16 cellular contexts compared by ENCODE assay signal in genomic region chr13:114166381-114167131, GRCh38. TPM values are rescaled to one million over a fixed set of nuclear protein-coding genes. Genes with fewer than 3 reads are reported as not detected.
A peak's percentile ranks its signal among the peaks of the same experiment; 100 is the strongest.
DNase-seq lines count a peak whose midpoint lies in the region; ATAC-seq, FAIRE-seq and TF ChIP-seq lines count a peak whose summit lies in the region.
"Had no signal": no experiment of that assay in that cellular context is flagged by ENCODE, and none has a peak within 500 bp of the region (broad histone marks: within the 10 kb centered on the region; RNA-seq: fewer than 3 reads in every experiment).

No MANE protein-coding gene starts in this region.

- peaks cover 0 to 54% (median 10%) of the 10 kb centered on the region in 9 donors for H3K9me3 Mint-ChIP-seq in naive thymus-derived CD8-positive, alpha-beta T cell

- BruUV-seq in A673 (replicated peaks; lab: Mats Ljungman, UMichigan) (no TSS peak), endothelial cell of umbilical vein (replicated peaks; lab: Mats Ljungman, UMichigan) (no TSS peak)

- no peaks in the 10 kb centered on the region for H4K20me1 ChIP-seq in endothelial cell of umbilical vein (replicated peaks; ENCODE audit: control insufficient read depth, extremely low read depth, insufficient read depth, low read length)

- TF ChIP-seq CTCF in A673 (conservative IDR thresholded peaks at IDR 0.05; ENCODE audit: low read depth, low read length) (no peak), endothelial cell of umbilical vein (IDR thresholded peaks at IDR 0.05; ENCODE audit: extremely low read depth in 1 of 2, insufficient read depth in 1 of 2, low read depth in 1 of 2, low read length in 2 of 2) (no peak)

- POLR2A ChIA-PET in A673 (lab: Charles Lee; ENCODE audit: low non-redundant PET) (no interaction called here), endothelial cell of umbilical vein (lab: Charles Lee) (no interaction called here)
- POLR2A ChIA-PET in naive thymus-derived CD8-positive, alpha-beta T cell (lab: Charles Lee), result interaction anchor here (0.7 to 11.7 kb wide), 16 partner anchors 9 to 101 kb away, joined by 3 to 114 read pairs (median 7); partner anchors contain the start of gene CFAP97D2

- H3K9me1 ChIP-seq in endothelial cell of umbilical vein (replicated peaks; ENCODE audit: control insufficient read depth, extremely low read depth, insufficient read depth, low read length), result no peaks in the 10 kb centered on the region

- FAIRE-seq in endothelial cell of umbilical vein (lab: Jason Lieb, UNC), result no peak

- H3K4me1 ChIP-seq in A673 (ENCODE audit: insufficient read depth, low read length, poor library complexity, severe bottlenecking) (peaks cover 6% of the 10 kb centered on the region), endothelial cell of umbilical vein (ENCODE audit: control insufficient read depth, extremely low read depth, insufficient read depth, low read length) (peaks cover 11% of the 10 kb centered on the region)

- H3K4me2 ChIP-seq in endothelial cell of umbilical vein (ENCODE audit: insufficient read depth, low read length), result no peak overlapping the region

- dilution Hi-C loops in endothelial cell of umbilical vein (cut with MboI; ENCODE audit: extremely low pct_ligation_motif_present, low sequenced_read_pairs), result no loop called here

- H3K27me3 ChIP-seq in A673 (replicated peaks; ENCODE audit: insufficient read depth, low read depth, low read length, poor library complexity), result no peaks in the 10 kb centered on the region
- no peaks in the 10 kb centered on the region for H3K27me3 ChIP-seq in H7 (ENCODE audit: control insufficient read depth, insufficient read depth, low read length)
- peaks cover 4 to 9% of the 10 kb centered on the region in 2 experiments for H3K27me3 ChIP-seq in endothelial cell of umbilical vein (ENCODE audit: control insufficient read depth in 2 of 2, insufficient read depth in 2 of 2, low read length in 2 of 2)

- peak overlapping the region in 8 of 10 donors; percentile 14 to 79 (median 43) for H3K4me3 Mint-ChIP-seq in naive thymus-derived CD8-positive, alpha-beta T cell
- H3K4me3 Mint-ChIP-seq: activated CD4-positive, alpha-beta T cell treated with anti-CD3 and anti-CD28 coated beads, Interleukin-2, amount 10 ng/mL, durations not matched to agents 7 days and 5 days; activated naive CD8-positive, alpha-beta T cell treated with anti-CD3 and anti-CD28 coated beads, Interleukin-2, amount 50 U/mL, for 24 hours had no signal

- H3K4me3 ChIP-seq in A673 (ENCODE audit: low read depth, low read length, poor library complexity, severe bottlenecking) (no peak overlapping the region), H7 (ENCODE audit: insufficient read depth, low read depth, low read length) (no peak overlapping the region), endothelial cell of umbilical vein (replicated peaks in 1 of 3; ENCODE audit: insufficient read depth in 1 of 3, low read depth in 1 of 3, low read length in 3 of 3) (no peak overlapping the region)
- H3K4me3 ChIP-seq: stomach had no signal

- H3K36me3 Mint-ChIP-seq in naive thymus-derived CD8-positive, alpha-beta T cell, result peaks cover 0 to 31% (median 6%) of the 10 kb centered on the region in 3 donors

- peaks cover 40 to 73% (median 64%) of the 10 kb centered on the region in 4 donors for H3K4me1 Mint-ChIP-seq in naive thymus-derived CD8-positive, alpha-beta T cell

- H3K9ac ChIP-seq in endothelial cell of umbilical vein (replicated peaks; ENCODE audit: extremely low read depth, insufficient read depth, low read length), result no peak overlapping the region

- no peaks in the 10 kb centered on the region for H3K36me3 ChIP-seq in A673 (ENCODE audit: insufficient read depth, low read length, poor library complexity, severe bottlenecking)
- no peaks in the 10 kb centered on the region for H3K36me3 ChIP-seq in H7 (replicated peaks; ENCODE audit: control insufficient read depth, insufficient read depth, low read length)
- no peaks in the 10 kb centered on the region for H3K36me3 ChIP-seq in endothelial cell of umbilical vein (ENCODE audit: control insufficient read depth in 2 of 2, extremely low read depth in 1 of 2, insufficient read depth in 2 of 2, low read length in 2 of 2)
- H3K36me3 ChIP-seq: stomach had no signal

- CTCF ChIA-PET in A673 (lab: Charles Lee) (no interaction called here), endothelial cell of umbilical vein (lab: Charles Lee) (interaction anchor here (0.9 kb wide), 1 partner anchor 56 kb away, joined by 3 read pairs; no protein-coding TSS in a partner anchor)

- DNase-seq in A673 (ENCODE audit: low spot score), result no peak
- peak; percentile 43 for DNase-seq in H7
- no peak for DNase-seq in endothelial cell of umbilical vein (ENCODE audit: low read depth, low spot score)
- no peak for DNase-seq in naive thymus-derived CD8-positive, alpha-beta T cell
- no peak for DNase-seq in DMS 273 treated with DMSO at 0.1 percent for 48 hours (lab: John Stamatoyannopoulos, UW)
- no peak for DNase-seq in stimulated activated CD4-positive, alpha-beta T cell treated with anti-CD3 and anti-CD28 coated beads, Interleukin-12 subunit alpha, Interleukin-12 subunit beta, amount 100 ng/mL, for 4 hours
- DNase-seq: activated CD4-positive, alpha-beta T cell treated with anti-CD3 and anti-CD28 coated beads, Interleukin-2, amount 10 ng/mL, durations not matched to agents 7 days and 5 days; activated naive CD8-positive, alpha-beta T cell treated with anti-CD3 and anti-CD28 coated beads, Interleukin-2, amount 50 U/mL, for 24 hours; NCI-H446 treated with DMSO at 0.1 percent for 48 hours; stomach had no signal

- H3K27me3 Mint-ChIP-seq in naive thymus-derived CD8-positive, alpha-beta T cell, result no peaks in the 10 kb centered on the region
- H3K27me3 Mint-ChIP-seq: activated CD4-positive, alpha-beta T cell treated with anti-CD3 and anti-CD28 coated beads, Interleukin-2, amount 10 ng/mL, durations not matched to agents 7 days and 5 days; activated naive CD8-positive, alpha-beta T cell treated with anti-CD3 and anti-CD28 coated beads, Interleukin-2, amount 50 U/mL, for 24 hours had no signal

- H2AFZ ChIP-seq in endothelial cell of umbilical vein (ENCODE audit: low read depth, low read length), result peak overlapping the region; percentile 4

- H3K79me2 ChIP-seq in endothelial cell of umbilical vein (ENCODE audit: control insufficient read depth, insufficient read depth, low read length), result no peaks in the 10 kb centered on the region

- intact Hi-C loops in A673 (cut with micrococcal nuclease; ENCODE audit: unreplicated experiment) (no loop called here), endothelial cell of umbilical vein (cut with micrococcal nuclease) (no loop called here)

- H3K9me3 ChIP-seq in A673 (ENCODE audit: low read depth, low read length, poor library complexity, severe bottlenecking), result peaks cover 7% of the 10 kb centered on the region
- no peaks in the 10 kb centered on the region for H3K9me3 ChIP-seq in endothelial cell of umbilical vein (replicated peaks; ENCODE audit: control insufficient read depth, insufficient read depth, low read length)
- H3K9me3 ChIP-seq: stomach had no signal

- peak; percentile 26 to 30 for ATAC-seq in naive thymus-derived CD8-positive, alpha-beta T cell
- no peak for ATAC-seq in GM21717 (IDR thresholded peaks at IDR 0.05; ENCODE audit: unreplicated experiment)
- ATAC-seq in GM19395 (IDR thresholded peaks at IDR 0.05; ENCODE audit: unreplicated experiment), result no peak
- ATAC-seq: activated naive CD8-positive, alpha-beta T cell treated with anti-CD3 and anti-CD28 coated beads, Interleukin-2, amount 50 U/mL, for 24 hours; HCT116 had no signal

- peak overlapping the region; percentile 35 to 91 (median 83) for H3K27ac Mint-ChIP-seq in naive thymus-derived CD8-positive, alpha-beta T cell
- H3K27ac Mint-ChIP-seq: activated CD4-positive, alpha-beta T cell treated with anti-CD3 and anti-CD28 coated beads, Interleukin-2, amount 10 ng/mL, durations not matched to agents 7 days and 5 days; activated naive CD8-positive, alpha-beta T cell treated with anti-CD3 and anti-CD28 coated beads, Interleukin-2, amount 50 U/mL, for 24 hours had no signal

- TF ChIP-seq POLR2A in endothelial cell of umbilical vein (IDR thresholded peaks at IDR 0.05; ENCODE audit: low read depth, low read length), result no peak

- peak overlapping the region; percentile 23 for H3K27ac ChIP-seq in A673 (ENCODE audit: low read depth, low read length, poor library complexity, severe bottlenecking)
- H3K27ac ChIP-seq in endothelial cell of umbilical vein (ENCODE audit: insufficient read depth, low read depth, low read length), result no peak overlapping the region
- H3K27ac ChIP-seq: C4-2B had no signal

RNA-seq across cellular contexts. Expression of gene CFAP97D2, which starts 12.5 kb away (rescaled TPM):
- not detected in 2 replicates for total RNA-seq in A673 (2021)
- total RNA-seq in H7 (2014; rRNA removed; shearing (Covaris generic)), result not detected in 2 replicates
- total RNA-seq in endothelial cell of umbilical vein, result not detected in 2 replicates
- 0.13 TPM in 1 of 2 replicates, not detected in the other for polyA plus RNA-seq in endothelial cell of umbilical vein
- polyA plus RNA-seq in endothelial cell of umbilical vein (2011; cell fraction: cytosol; rRNA removed), result not detected in 2 replicates
- not detected in 2 replicates for polyA plus RNA-seq in endothelial cell of umbilical vein (2011; cell fraction: nucleus; rRNA removed)
- polyA plus RNA-seq in endothelial cell of umbilical vein (2012), result not detected in 2 replicates
- polyA minus RNA-seq in endothelial cell of umbilical vein, result not detected in 2 replicates
- not detected for polyA minus RNA-seq in endothelial cell of umbilical vein (2011; cell fraction: cytosol; rRNA and poly(A)+ RNA removed)
- polyA minus RNA-seq in endothelial cell of umbilical vein (2011; cell fraction: nucleus; rRNA and poly(A)+ RNA removed), result not detected in 2 replicates
- 1 to 10 TPM; 1.5 to 2.0 TPM for total RNA-seq in naive thymus-derived CD8-positive, alpha-beta T cell
- 1 to 10 TPM; 2.6 to 4.8 (median 3.7) TPM for polyA plus RNA-seq in naive thymus-derived CD8-positive, alpha-beta T cell
- total RNA-seq: activated CD4-positive, alpha-beta T cell treated with anti-CD3 and anti-CD28 coated beads, Interleukin-2, amount 10 ng/mL, durations not matched to agents 7 days and 5 days; SK-MEL-5; stomach had no signal
- polyA plus RNA-seq: neural cell, stomach had no signal

RNA-seq across cellular contexts. Expression of gene RASA3, which starts 34.1 kb away (rescaled TPM):
- total RNA-seq in A673 (2021) (22.1 and 24.1 TPM in 2 replicates), endothelial cell of umbilical vein (51.2 and 53.8 TPM in 2 replicates)
- total RNA-seq in H7 (2014; rRNA removed; shearing (Covaris generic)), result 15.3 and 16.5 TPM in 2 replicates
- polyA plus RNA-seq in endothelial cell of umbilical vein, result 22.5 and 26.5 TPM in 2 replicates
- polyA plus RNA-seq in endothelial cell of umbilical vein (2011; cell fraction: cytosol; rRNA removed), result 35.6 and 36.3 TPM in 2 replicates
- polyA plus RNA-seq in endothelial cell of umbilical vein (2011; cell fraction: nucleus; rRNA removed), result 51.2 and 56.7 TPM in 2 replicates
- 41.1 and 42.8 TPM in 2 replicates for polyA plus RNA-seq in endothelial cell of umbilical vein (2012)
- 34.5 and 39.0 TPM in 2 replicates for polyA minus RNA-seq in endothelial cell of umbilical vein
- 5.5 TPM for polyA minus RNA-seq in endothelial cell of umbilical vein (2011; cell fraction: cytosol; rRNA and poly(A)+ RNA removed)
- polyA minus RNA-seq in endothelial cell of umbilical vein (2011; cell fraction: nucleus; rRNA and poly(A)+ RNA removed), result 20.8 and 28.6 TPM in 2 replicates
- total RNA-seq in naive thymus-derived CD8-positive, alpha-beta T cell, result 100 to 1,000 TPM; 194 to 196 TPM
- 100 to 1,000 TPM in 2 of 3 donors, 10 to 100 TPM in 1; 62.2 to 169 (median 105) TPM for polyA plus RNA-seq in naive thymus-derived CD8-positive, alpha-beta T cell

Comparison
In these comparisons a context has a peak if more than half of its experiments do, and no peak if none do; other contexts are left out.
1. ATAC-seq: peak in naive thymus-derived CD8-positive, alpha-beta T cell (2 of 2); none in GM21717 (single experiment) and GM19395 (single experiment).